Comparison of ENCODE assay signal across 7 cellular contexts in genomic region chr10:84541289-84541637, GRCh38.
A peak's percentile ranks its signal among the peaks of the same experiment; 100 is the strongest.
DNase-seq lines count a peak whose midpoint lies in the region; ATAC-seq, FAIRE-seq and TF ChIP-seq lines count a peak whose summit lies in the region.

No MANE protein-coding gene starts in this region.

- peaks cover 4% of the 10 kb centered on the region for H3K27me3 Mint-ChIP-seq in neural progenitor cell (ENCODE audit: insufficient read depth, low read depth)

- H3K4me2 ChIP-seq in endothelial cell of umbilical vein (ENCODE audit: insufficient read depth, low read length) (peak overlapping the region; percentile 73), neural progenitor cell (peak overlapping the region; percentile 74)

- intact Hi-C loops in endothelial cell of umbilical vein (cut with micrococcal nuclease) = loop anchor here (5.0 kb wide), 1 partner anchor 404 kb away; the partner anchor contains the start of gene GHITM

- H3K9me3 Mint-ChIP-seq in neural progenitor cell = peaks cover 9% of the 10 kb centered on the region

- dilution Hi-C loops in endothelial cell of umbilical vein (cut with MboI; ENCODE audit: extremely low pct_ligation_motif_present, low sequenced_read_pairs) = no loop called here

- no peaks in the 10 kb centered on the region for H3K36me3 Mint-ChIP-seq in neural progenitor cell

- H3K9me3 ChIP-seq in endothelial cell of umbilical vein (replicated peaks; ENCODE audit: control insufficient read depth, insufficient read depth, low read length) (no peaks in the 10 kb centered on the region), neural progenitor cell (ENCODE audit: low read depth) (no peaks in the 10 kb centered on the region)

- H3F3A ChIP-seq in neural progenitor cell (ENCODE audit: low read depth) = no peaks in the 10 kb centered on the region

- H3K4me3 Mint-ChIP-seq in neural progenitor cell = no peak overlapping the region

- no peak for TF ChIP-seq POLR2A in endothelial cell of umbilical vein (IDR thresholded peaks at IDR 0.05; ENCODE audit: low read depth, low read length)

- H3K4me1 ChIP-seq in endothelial cell of umbilical vein (ENCODE audit: control insufficient read depth, extremely low read depth, insufficient read depth, low read length) (peaks cover 13% of the 10 kb centered on the region), neural progenitor cell (no peaks in the 10 kb centered on the region)

- H3K4me3 ChIP-seq in endothelial cell of umbilical vein (replicated peaks in 1 of 3; ENCODE audit: insufficient read depth in 1 of 3, low read depth in 1 of 3, low read length in 3 of 3) (no peak overlapping the region), neural progenitor cell (peak overlapping the region; percentile 46)

- H3K27ac Mint-ChIP-seq in neural progenitor cell = no peak overlapping the region

- DNase-seq in ELR (ENCODE audit: low read depth) (peak; percentile 9), NCI-H69 (lab: John Stamatoyannopoulos, UW) (peak; percentile 62), endothelial cell of umbilical vein (ENCODE audit: low read depth, low spot score) (no peak), neural progenitor cell (ENCODE audit: low spot score) (peak; percentile 60), OCI-M2 (lab: John Stamatoyannopoulos, UW; ENCODE audit: unreplicated experiment) (no peak)
- no peak for DNase-seq in stimulated activated CD4-positive, alpha-beta T cell treated with anti-CD3 and anti-CD28 coated beads, Interleukin-4, amount 100 ng/mL, for 24 hours

- no peak for FAIRE-seq in endothelial cell of umbilical vein (lab: Jason Lieb, UNC)

- H3K4me1 Mint-ChIP-seq in neural progenitor cell = peaks cover 16% of the 10 kb centered on the region

- no peak for ATAC-seq in HG03460 (IDR thresholded peaks at IDR 0.05; ENCODE audit: unreplicated experiment)

- no peaks in the 10 kb centered on the region for H4K20me1 ChIP-seq in endothelial cell of umbilical vein (replicated peaks; ENCODE audit: control insufficient read depth, extremely low read depth, insufficient read depth, low read length)
- no peaks in the 10 kb centered on the region for H4K20me1 ChIP-seq in neural progenitor cell (ENCODE audit: low read depth)

- H3K27me3 ChIP-seq in endothelial cell of umbilical vein (ENCODE audit: control insufficient read depth in 2 of 2, insufficient read depth in 2 of 2, low read length in 2 of 2) = peaks cover 0 to 2% of the 10 kb centered on the region in 2 experiments
- H3K27me3 ChIP-seq in neural progenitor cell = no peaks in the 10 kb centered on the region

- no peak for TF ChIP-seq CTCF in endothelial cell of umbilical vein (IDR thresholded peaks at IDR 0.05; ENCODE audit: extremely low read depth in 1 of 2, insufficient read depth in 1 of 2, low read depth in 1 of 2, low read length in 2 of 2)
- peak; percentile 24 for TF ChIP-seq CTCF in neural progenitor cell (IDR thresholded peaks at IDR 0.05)

- H2AFZ ChIP-seq in endothelial cell of umbilical vein (ENCODE audit: low read depth, low read length) (peak overlapping the region; percentile 94), neural progenitor cell (replicated peaks) (peak overlapping the region; percentile 98)

- no peak overlapping the region for H3K27ac ChIP-seq in endothelial cell of umbilical vein (ENCODE audit: insufficient read depth, low read depth, low read length)
- no peak overlapping the region for H3K27ac ChIP-seq in neural progenitor cell

- BruUV-seq in endothelial cell of umbilical vein (replicated peaks; lab: Mats Ljungman, UMichigan) = no TSS peak

- no peaks in the 10 kb centered on the region for H3K36me3 ChIP-seq in endothelial cell of umbilical vein (ENCODE audit: control insufficient read depth in 2 of 2, extremely low read depth in 1 of 2, insufficient read depth in 2 of 2, low read length in 2 of 2)
- H3K36me3 ChIP-seq in neural progenitor cell = no peaks in the 10 kb centered on the region

- H3K79me2 ChIP-seq in endothelial cell of umbilical vein (ENCODE audit: control insufficient read depth, insufficient read depth, low read length) (no peaks in the 10 kb centered on the region), neural progenitor cell (ENCODE audit: low read depth) (no peaks in the 10 kb centered on the region)

- POLR2A ChIA-PET in endothelial cell of umbilical vein (lab: Charles Lee) = no interaction called here

- peak overlapping the region; percentile 34 for H3K9ac ChIP-seq in endothelial cell of umbilical vein (replicated peaks; ENCODE audit: extremely low read depth, insufficient read depth, low read length)
- H3K9ac ChIP-seq in neural progenitor cell = no peak overlapping the region

- H3K9me1 ChIP-seq in endothelial cell of umbilical vein (replicated peaks; ENCODE audit: control insufficient read depth, extremely low read depth, insufficient read depth, low read length) = no peaks in the 10 kb centered on the region

- CTCF ChIA-PET in endothelial cell of umbilical vein (lab: Charles Lee) = interaction anchor here (1.2 to 9.7 kb wide), 5 partner anchors 168 to 1834 kb away, joined by 5 to 510 read pairs (median 58); partner anchors contain the start of gene CCSER2

TF ChIP-seq in endothelial cell of umbilical vein, 7 proteins besides CTCF, POLR2A, EP300 and RAD21:
- TF ChIP-seq JUN (IDR thresholded peaks at IDR 0.05; ENCODE audit: borderline replicate concordance, insufficient read depth, insufficient read length, low read depth) = no peak
- no peak for TF ChIP-seq POLR2AphosphoS5 (IDR thresholded peaks at IDR 0.05; ENCODE audit: insufficient read depth, low read depth, low read length)
- TF ChIP-seq EZH2 (IDR thresholded peaks at IDR 0.05; ENCODE audit: borderline replicate concordance, low read depth, low read length, severe bottlenecking) = no peak
TF ChIP-seq in endothelial cell of umbilical vein: peak in this region for 0.

Comparison
In these comparisons a context has a peak if more than half of its experiments do, and no peak if none do; other contexts are left out.
1. DNase-seq: peak in ELR (single experiment), NCI-H69 (single experiment) and neural progenitor cell (single experiment); none in endothelial cell of umbilical vein (single experiment), stimulated activated CD4-positive, alpha-beta T cell treated with anti-CD3 and anti-CD28 coated beads, Interleukin-4, amount 100 ng/mL, for 24 hours (single experiment) and OCI-M2 (single experiment).